ENCODE assay signal across 24 cellular contexts in genomic region chr16:89869911-89870310, GRCh38. TPM values are rescaled to one million over a fixed set of nuclear protein-coding genes. Genes with fewer than 3 reads are reported as not detected.
A peak's percentile ranks its signal among the peaks of the same experiment; 100 is the strongest.
DNase-seq lines count a peak whose midpoint lies in the region; ATAC-seq, FAIRE-seq and TF ChIP-seq lines count a peak whose summit lies in the region.
"Had no signal": no experiment of that assay in that cellular context is flagged by ENCODE, and none has a peak within 500 bp of the region (broad histone marks: within the 10 kb centered on the region; RNA-seq: fewer than 3 reads in every experiment).

No MANE protein-coding gene starts in this region.

- no peak overlapping the region for H3K9ac ChIP-seq in HepG2 (ENCODE audit: insufficient read depth, low read depth, low read length)

- TF ChIP-seq POLR2A in HepG2 (IDR thresholded peaks at IDR 0.05; ENCODE audit: insufficient read depth in 1 of 2, low read depth in 2 of 2, low read length in 2 of 2): peak in 1 of 2 experiments; percentile 47; a peak in 1 of 4 replicates
- no peak for TF ChIP-seq POLR2A in right lobe of liver (IDR thresholded peaks at IDR 0.05)

- H3K27ac ChIP-seq in HepG2 (ENCODE audit: extremely low read length, insufficient read depth, low read length) (no peak overlapping the region), right lobe of liver (no peak overlapping the region), HEK293 (ENCODE audit: extremely low read depth, low read depth, low read length) (no peak overlapping the region)
- H3K27ac ChIP-seq: A549, C4-2B had no signal

- H3K36me3 Mint-ChIP-seq in central memory CD8-positive, alpha-beta T cell (ENCODE audit: insufficient read depth): peaks cover 18% of the 10 kb centered on the region

- H3K4me3 ChIP-seq in HepG2 (replicated peaks in 1 of 3; ENCODE audit: insufficient read depth in 1 of 3, low read depth in 2 of 3, low read length in 3 of 3) (no peak overlapping the region), right lobe of liver (no peak overlapping the region), HEK293 (ENCODE audit: low read depth, low read length) (no peak overlapping the region)
- H3K4me3 ChIP-seq: A549, HAP-1 had no signal

- no peaks in the 10 kb centered on the region for H3K9me3 Mint-ChIP-seq in central memory CD8-positive, alpha-beta T cell
- H3K9me3 Mint-ChIP-seq: CD8-positive, alpha-beta T cell had no signal

- CTCF ChIA-PET in HepG2 (lab: Yijun Ruan, JAX; ENCODE audit: low intra/inter-chr PET ratio, low total read pairs): no interaction called here
- CTCF ChIA-PET in HEK293 (lab: Yijun Ruan, JAX): interaction anchor here (4.0 kb wide), 1 partner anchor 9 kb away, joined by 34 read pairs; no protein-coding TSS in a partner anchor

- H4K20me1 ChIP-seq in HepG2 (ENCODE audit: insufficient read depth, low read length): peaks cover 6% of the 10 kb centered on the region; the same call in 1 of the 2 replicates

- BruUV-seq in HepG2 (replicated peaks; lab: Mats Ljungman, UMichigan): no TSS peak

- no peak for ATAC-seq in HepG2
- no peak for ATAC-seq in right lobe of liver
- ATAC-seq in central memory CD8-positive, alpha-beta T cell (replicated peaks; ENCODE audit: extremely low read depth, poor library complexity, severe bottlenecking): no peak
- no peak for ATAC-seq in GM21367 (IDR thresholded peaks at IDR 0.05; ENCODE audit: unreplicated experiment)
- no peak for ATAC-seq in HG02610 (IDR thresholded peaks at IDR 0.05; ENCODE audit: unreplicated experiment)
- ATAC-seq: A549; CD8-positive, alpha-beta T cell had no signal

- TF ChIP-seq RAD21 in HepG2 (CRISPR knock-in tag; IDR thresholded peaks at IDR 0.05): no peak

- H3K79me2 ChIP-seq in HepG2 (ENCODE audit: insufficient read depth, low read length): peaks cover 8% of the 10 kb centered on the region

- whole genome bisulfite sequencing in HepG2 (ENCODE audit: low lambda C conversion rate): 96% methylated on average over 12 of the region's 12 CpGs
- WGBS in right lobe of liver (ENCODE audit: insufficient coverage, low coverage, low lambda C conversion rate, missing lambda C conversion rate): no CpG with 5 or more reads among the region's 12 CpGs

- peaks cover 6% of the 10 kb centered on the region for H3K4me1 Mint-ChIP-seq in central memory CD8-positive, alpha-beta T cell

- no peak overlapping the region for H3K4me3 Mint-ChIP-seq in central memory CD8-positive, alpha-beta T cell
- H3K4me3 Mint-ChIP-seq: CD8-positive, alpha-beta T cell had no signal

- TF ChIP-seq EP300 in HepG2 (IDR thresholded peaks at IDR 0.05; ENCODE audit: low read depth in 2 of 2, low read length in 2 of 2): no peak
- TF ChIP-seq EP300 in HepG2 (CRISPR knock-in tag; IDR thresholded peaks at IDR 0.05; ENCODE audit: borderline replicate concordance): no peak

- in situ Hi-C loops in HepG2 (cut with HindIII; ENCODE audit: extremely low pct_ligation_motif_present, low pct_unique_long_range_greater_than_20kb) (no loop called here), G401 (cut with HindIII; ENCODE audit: low sequenced_read_pairs) (no loop called here)

- H3K9me3 ChIP-seq in HepG2 (ENCODE audit: low read length) (peaks cover 10% of the 10 kb centered on the region), right lobe of liver (no peaks in the 10 kb centered on the region), HEK293 (ENCODE audit: control insufficient read depth, insufficient read depth, low read depth, low read length) (no peaks in the 10 kb centered on the region)

- no peak for TF ChIP-seq CTCF in HepG2 (CRISPR knock-in tag; IDR thresholded peaks at IDR 0.05)
- no peak for TF ChIP-seq CTCF in right lobe of liver (IDR thresholded peaks at IDR 0.05)
- no peak for TF ChIP-seq CTCF in HEK293 (tag by site-specific recombination; IDR thresholded peaks at IDR 0.05)

- no peak for DNase-seq in HepG2 (ENCODE audit: low spot score)
- no peak for DNase-seq in right lobe of liver
- no peak for DNase-seq in central memory CD8-positive, alpha-beta T cell (ENCODE audit: low spot score in 2 of 2)
- DNase-seq in G401 (ENCODE audit: low spot score): no peak
- DNase-seq: 8988T; ACHN; AML-193; BE2C; CD4-positive, CD25-positive, alpha-beta regulatory T cell; CD8-positive, alpha-beta T cell; DMS 273 treated with DMSO at 0.1 percent for 48 hours; DMS53; DMS79 treated with DMSO at 0.1 percent for 48 hours; GOT3 had no signal

- intact Hi-C loops in HepG2 (cut with micrococcal nuclease; ENCODE audit: unreplicated experiment): loop anchor here (5.0 kb wide), 2 partner anchors 33 to 53 kb away; partner anchors contain the start of gene FANCA
- intact Hi-C loops in right lobe of liver (cut with DNase I): loop anchor here (5.0 to 10.0 kb wide), 3 partner anchors 43 to 165 kb away; partner anchors contain the start of genes SPATA2L (in 1 of the 2) and SPIRE2 (in 1 of the 2)

- H3K27me3 ChIP-seq in HepG2 (ENCODE audit: control insufficient read depth in 1 of 2, insufficient read depth in 2 of 2, low read length in 2 of 2): no peaks in the 10 kb centered on the region
- H3K27me3 ChIP-seq in right lobe of liver: no peaks in the 10 kb centered on the region
- H3K27me3 ChIP-seq: BE2C had no signal

- no peak overlapping the region for H2AFZ ChIP-seq in HepG2 (ENCODE audit: low read length)

- peaks cover 23% of the 10 kb centered on the region for H3K4me1 ChIP-seq in HepG2 (ENCODE audit: insufficient read depth, low read length)
- peaks cover 0 to 16% (median 5%) of the 10 kb centered on the region in 4 donors for H3K4me1 ChIP-seq in right lobe of liver
- no peaks in the 10 kb centered on the region for H3K4me1 ChIP-seq in HEK293 (ENCODE audit: control insufficient read depth, insufficient read depth, low read length)

- H3K27ac Mint-ChIP-seq in central memory CD8-positive, alpha-beta T cell (ENCODE audit: low read depth): peak overlapping the region; percentile 54
- H3K27ac Mint-ChIP-seq: CD4-positive, CD25-positive, alpha-beta regulatory T cell; CD8-positive, alpha-beta T cell had no signal

- H3K4me2 ChIP-seq in HepG2 (ENCODE audit: low read depth, low read length): no peak overlapping the region
- H3K4me2 ChIP-seq: A549 had no signal

- peaks cover 3 to 6% of the 10 kb centered on the region in 2 experiments for H3K36me3 ChIP-seq in HepG2 (replicated peaks in 1 of 2; ENCODE audit: control insufficient read depth in 1 of 2, insufficient read depth in 2 of 2, low read length in 2 of 2)
- peaks cover 0 to 2% (median 0%) of the 10 kb centered on the region in 4 donors for H3K36me3 ChIP-seq in right lobe of liver
- peaks cover 0 to 36% of the 10 kb centered on the region in 2 experiments; a peak in 2 of 3 replicates for H3K36me3 ChIP-seq in HEK293 (ENCODE audit: control insufficient read depth in 2 of 2, insufficient read depth in 1 of 2, low read length in 2 of 2)

- no peak for FAIRE-seq in HepG2 (lab: Jason Lieb, UNC)
- FAIRE-seq: A549, D721Med, G401.6, GM12892, H54 had no signal

- no peaks in the 10 kb centered on the region for H3K27me3 Mint-ChIP-seq in central memory CD8-positive, alpha-beta T cell
- H3K27me3 Mint-ChIP-seq: CD4-positive, CD25-positive, alpha-beta regulatory T cell had no signal

- POLR2A ChIA-PET in HepG2 (lab: Yijun Ruan, JAX) (no interaction called here), HEK293 (lab: Yijun Ruan, JAX) (no interaction called here)

RNA-seq across cellular contexts. Expression of gene TCF25, which starts 3.5 kb away (rescaled TPM):
- 98.4 and 138 TPM in 2 replicates for total RNA-seq in HepG2 (2016; rRNA removed; fragmentation: Illumina TruSeq; extraction: Trizol)
- 70.6 and 87.2 TPM in 2 replicates for total RNA-seq in HepG2 (2016; cell fraction: cytosol; rRNA removed; fragmentation: Illumina TruSeq; extraction: Trizol; ENCODE audit: low read depth)
- total RNA-seq in HepG2 (2016; cell fraction: insoluble cytoplasmic fraction; rRNA removed; fragmentation: Illumina TruSeq; extraction: Trizol): 75.7 and 144 TPM in 2 replicates
- total RNA-seq in HepG2 (2016; cell fraction: membrane; rRNA removed; fragmentation: Illumina TruSeq; extraction: Trizol): 50.6 and 58.6 TPM in 2 replicates
- 110 and 124 TPM in 2 replicates for total RNA-seq in HepG2 (2016; cell fraction: nucleus; rRNA removed; fragmentation: Illumina TruSeq; extraction: Trizol)
- 206 and 274 TPM in 2 replicates for polyA plus RNA-seq in HepG2 (2011; rRNA removed)
- polyA plus RNA-seq in HepG2 (2011; cell fraction: cytosol; rRNA removed): 65.2 and 80.6 TPM in 2 replicates
- polyA plus RNA-seq in HepG2 (2011; cell fraction: nucleus; rRNA removed): 1,625 and 1,754 TPM in 2 replicates
- 188 and 209 TPM in 2 replicates for polyA plus RNA-seq in HepG2 (2012)
- polyA plus RNA-seq in HepG2 (2016; cell fraction: cytosol; fragmentation: Illumina TruSeq; extraction: Trizol; ENCODE audit: low read depth): 17.8 and 22.1 TPM in 2 replicates
- polyA plus RNA-seq in HepG2 (2016; cell fraction: insoluble cytoplasmic fraction; fragmentation: Illumina TruSeq; extraction: Trizol; ENCODE audit: low read depth): 69.5 and 77.6 TPM in 2 replicates
- polyA plus RNA-seq in HepG2 (2016; cell fraction: membrane; fragmentation: Illumina TruSeq; extraction: Trizol; ENCODE audit: low read depth): 24.7 and 32.6 TPM in 2 replicates
- polyA plus RNA-seq in HepG2 (2016; cell fraction: nucleus; fragmentation: Illumina TruSeq; extraction: Trizol; ENCODE audit: insufficient read depth, low read depth): 312 and 330 TPM in 2 replicates
- polyA minus RNA-seq in HepG2 (2011; rRNA and poly(A)+ RNA removed; ENCODE audit: low replicate concordance): 107 and 121 TPM in 2 replicates
- 35.2 and 43.3 TPM in 2 replicates for polyA minus RNA-seq in HepG2 (2011; cell fraction: cytosol; rRNA and poly(A)+ RNA removed)
- 166 and 179 TPM in 2 replicates for polyA minus RNA-seq in HepG2 (2011; cell fraction: nucleus; rRNA and poly(A)+ RNA removed)
- 10 to 100 TPM; 66.6 to 91.6 (median 77.9) TPM for total RNA-seq in right lobe of liver
- total RNA-seq in G401 (2014; rRNA removed; shearing (Covaris generic)): 132 and 147 TPM in 2 replicates

RNA-seq across cellular contexts. Expression of gene SPIRE2, which starts 41.6 kb away (rescaled TPM):
- total RNA-seq in HepG2 (2016; rRNA removed; fragmentation: Illumina TruSeq; extraction: Trizol): 7.6 and 13.3 TPM in 2 replicates
- total RNA-seq in HepG2 (2016; cell fraction: cytosol; rRNA removed; fragmentation: Illumina TruSeq; extraction: Trizol; ENCODE audit: low read depth): 7.4 and 7.6 TPM in 2 replicates
- total RNA-seq in HepG2 (2016; cell fraction: insoluble cytoplasmic fraction; rRNA removed; fragmentation: Illumina TruSeq; extraction: Trizol): 6.9 and 15.0 TPM in 2 replicates
- total RNA-seq in HepG2 (2016; cell fraction: membrane; rRNA removed; fragmentation: Illumina TruSeq; extraction: Trizol): 13.7 and 13.8 TPM in 2 replicates
- 16.9 and 26.9 TPM in 2 replicates for total RNA-seq in HepG2 (2016; cell fraction: nucleus; rRNA removed; fragmentation: Illumina TruSeq; extraction: Trizol)
- polyA plus RNA-seq in HepG2 (2011; rRNA removed): 37.5 and 55.7 TPM in 2 replicates
- polyA plus RNA-seq in HepG2 (2011; cell fraction: cytosol; rRNA removed): 29.8 and 35.9 TPM in 2 replicates
- 186 and 193 TPM in 2 replicates for polyA plus RNA-seq in HepG2 (2011; cell fraction: nucleus; rRNA removed)
- 30.1 and 41.7 TPM in 2 replicates for polyA plus RNA-seq in HepG2 (2012)
- 5.5 and 5.7 TPM in 2 replicates for polyA plus RNA-seq in HepG2 (2016; cell fraction: cytosol; fragmentation: Illumina TruSeq; extraction: Trizol; ENCODE audit: low read depth)
- polyA plus RNA-seq in HepG2 (2016; cell fraction: insoluble cytoplasmic fraction; fragmentation: Illumina TruSeq; extraction: Trizol; ENCODE audit: low read depth): 9.8 and 12.7 TPM in 2 replicates
- 11.2 and 11.5 TPM in 2 replicates for polyA plus RNA-seq in HepG2 (2016; cell fraction: membrane; fragmentation: Illumina TruSeq; extraction: Trizol; ENCODE audit: low read depth)
- 72.0 and 77.2 TPM in 2 replicates for polyA plus RNA-seq in HepG2 (2016; cell fraction: nucleus; fragmentation: Illumina TruSeq; extraction: Trizol; ENCODE audit: insufficient read depth, low read depth)
- 39.8 and 51.7 TPM in 2 replicates for polyA minus RNA-seq in HepG2 (2011; rRNA and poly(A)+ RNA removed; ENCODE audit: low replicate concordance)
- 21.2 and 22.1 TPM in 2 replicates for polyA minus RNA-seq in HepG2 (2011; cell fraction: cytosol; rRNA and poly(A)+ RNA removed)
- 47.1 and 54.0 TPM in 2 replicates for polyA minus RNA-seq in HepG2 (2011; cell fraction: nucleus; rRNA and poly(A)+ RNA removed)
- 1 to 10 TPM; 4.8 to 7.8 (median 6.1) TPM for total RNA-seq in right lobe of liver
- 21.7 and 37.2 TPM in 2 replicates for total RNA-seq in G401 (2014; rRNA removed; shearing (Covaris generic))
- polyA plus RNA-seq: CD4-positive, CD25-positive, alpha-beta regulatory T cell had no signal

RNA-seq across cellular contexts. Expression of gene MC1R, which starts 48.8 kb away (rescaled TPM):
- total RNA-seq in HepG2 (2016; rRNA removed; fragmentation: Illumina TruSeq; extraction: Trizol) (7.2 and 9.1 TPM in 2 replicates), right lobe of liver (1 to 10 TPM in 2 of 6 experiments, under 1 TPM in 4; 0.31 to 1.6 (median 0.77) TPM)
- total RNA-seq in HepG2 (2016; cell fraction: cytosol; rRNA removed; fragmentation: Illumina TruSeq; extraction: Trizol; ENCODE audit: low read depth): 3.5 and 3.7 TPM in 2 replicates
- total RNA-seq in HepG2 (2016; cell fraction: insoluble cytoplasmic fraction; rRNA removed; fragmentation: Illumina TruSeq; extraction: Trizol): 8.1 and 8.7 TPM in 2 replicates
- total RNA-seq in HepG2 (2016; cell fraction: membrane; rRNA removed; fragmentation: Illumina TruSeq; extraction: Trizol): 8.1 and 9.5 TPM in 2 replicates
- total RNA-seq in HepG2 (2016; cell fraction: nucleus; rRNA removed; fragmentation: Illumina TruSeq; extraction: Trizol): 7.2 and 7.7 TPM in 2 replicates
- polyA plus RNA-seq in HepG2 (2011; rRNA removed): 14.8 and 20.0 TPM in 2 replicates
- 14.8 and 18.9 TPM in 2 replicates for polyA plus RNA-seq in HepG2 (2011; cell fraction: cytosol; rRNA removed)
- 89.3 and 96.4 TPM in 2 replicates for polyA plus RNA-seq in HepG2 (2011; cell fraction: nucleus; rRNA removed)
- polyA plus RNA-seq in HepG2 (2012): 6.5 and 12.0 TPM in 2 replicates
- 2.9 and 3.1 TPM in 2 replicates for polyA plus RNA-seq in HepG2 (2016; cell fraction: cytosol; fragmentation: Illumina TruSeq; extraction: Trizol; ENCODE audit: low read depth)
- 6.7 and 7.1 TPM in 2 replicates for polyA plus RNA-seq in HepG2 (2016; cell fraction: insoluble cytoplasmic fraction; fragmentation: Illumina TruSeq; extraction: Trizol; ENCODE audit: low read depth)
- polyA plus RNA-seq in HepG2 (2016; cell fraction: membrane; fragmentation: Illumina TruSeq; extraction: Trizol; ENCODE audit: low read depth): 6.5 and 7.5 TPM in 2 replicates
- polyA plus RNA-seq in HepG2 (2016; cell fraction: nucleus; fragmentation: Illumina TruSeq; extraction: Trizol; ENCODE audit: insufficient read depth, low read depth): 17.7 and 19.3 TPM in 2 replicates
- 23.7 and 30.7 TPM in 2 replicates for polyA minus RNA-seq in HepG2 (2011; rRNA and poly(A)+ RNA removed; ENCODE audit: low replicate concordance)
- polyA minus RNA-seq in HepG2 (2011; cell fraction: cytosol; rRNA and poly(A)+ RNA removed): 5.4 and 5.5 TPM in 2 replicates
- polyA minus RNA-seq in HepG2 (2011; cell fraction: nucleus; rRNA and poly(A)+ RNA removed): 16.0 and 17.0 TPM in 2 replicates
- total RNA-seq in G401 (2014; rRNA removed; shearing (Covaris generic)): 17.2 and 20.1 TPM in 2 replicates

RNA-seq across cellular contexts. Expression of gene TUBB3, which starts 53.2 kb away (rescaled TPM):
- total RNA-seq in HepG2 (2016; rRNA removed; fragmentation: Illumina TruSeq; extraction: Trizol) (161 and 185 TPM in 2 replicates), right lobe of liver (under 1 TPM in 4 of 6 experiments, not detected in 2; 0.13 to 0.86 (median 0.36) TPM)
- 94.2 and 96.8 TPM in 2 replicates for total RNA-seq in HepG2 (2016; cell fraction: cytosol; rRNA removed; fragmentation: Illumina TruSeq; extraction: Trizol; ENCODE audit: low read depth)
- 145 and 195 TPM in 2 replicates for total RNA-seq in HepG2 (2016; cell fraction: insoluble cytoplasmic fraction; rRNA removed; fragmentation: Illumina TruSeq; extraction: Trizol)
- total RNA-seq in HepG2 (2016; cell fraction: membrane; rRNA removed; fragmentation: Illumina TruSeq; extraction: Trizol): 140 and 142 TPM in 2 replicates
- 81.3 and 94.7 TPM in 2 replicates for total RNA-seq in HepG2 (2016; cell fraction: nucleus; rRNA removed; fragmentation: Illumina TruSeq; extraction: Trizol)
- 110 and 152 TPM in 2 replicates for polyA plus RNA-seq in HepG2 (2011; rRNA removed)
- 84.2 and 120 TPM in 2 replicates for polyA plus RNA-seq in HepG2 (2011; cell fraction: cytosol; rRNA removed)
- 168 and 179 TPM in 2 replicates for polyA plus RNA-seq in HepG2 (2011; cell fraction: nucleus; rRNA removed)
- polyA plus RNA-seq in HepG2 (2012): 45.2 and 119 TPM in 2 replicates
- 63.1 and 64.3 TPM in 2 replicates for polyA plus RNA-seq in HepG2 (2016; cell fraction: cytosol; fragmentation: Illumina TruSeq; extraction: Trizol; ENCODE audit: low read depth)
- polyA plus RNA-seq in HepG2 (2016; cell fraction: insoluble cytoplasmic fraction; fragmentation: Illumina TruSeq; extraction: Trizol; ENCODE audit: low read depth): 127 and 159 TPM in 2 replicates
- 87.3 and 99.0 TPM in 2 replicates for polyA plus RNA-seq in HepG2 (2016; cell fraction: membrane; fragmentation: Illumina TruSeq; extraction: Trizol; ENCODE audit: low read depth)
- polyA plus RNA-seq in HepG2 (2016; cell fraction: nucleus; fragmentation: Illumina TruSeq; extraction: Trizol; ENCODE audit: insufficient read depth, low read depth): 138 and 154 TPM in 2 replicates
- 34.9 and 340 TPM in 2 replicates for polyA minus RNA-seq in HepG2 (2011; rRNA and poly(A)+ RNA removed; ENCODE audit: low replicate concordance)
- polyA minus RNA-seq in HepG2 (2011; cell fraction: cytosol; rRNA and poly(A)+ RNA removed): 99.4 and 107 TPM in 2 replicates
- 34.8 and 42.6 TPM in 2 replicates for polyA minus RNA-seq in HepG2 (2011; cell fraction: nucleus; rRNA and poly(A)+ RNA removed)
- total RNA-seq in G401 (2014; rRNA removed; shearing (Covaris generic)): 264 and 266 TPM in 2 replicates

RNA-seq across cellular contexts. Expression of gene FANCA, which starts 53.5 kb away (rescaled TPM):
- 45.7 and 106 TPM in 2 replicates for total RNA-seq in HepG2 (2016; rRNA removed; fragmentation: Illumina TruSeq; extraction: Trizol)
- 46.6 and 48.3 TPM in 2 replicates for total RNA-seq in HepG2 (2016; cell fraction: cytosol; rRNA removed; fragmentation: Illumina TruSeq; extraction: Trizol; ENCODE audit: low read depth)
- 43.7 and 101 TPM in 2 replicates for total RNA-seq in HepG2 (2016; cell fraction: insoluble cytoplasmic fraction; rRNA removed; fragmentation: Illumina TruSeq; extraction: Trizol)
- total RNA-seq in HepG2 (2016; cell fraction: membrane; rRNA removed; fragmentation: Illumina TruSeq; extraction: Trizol): 27.1 and 30.3 TPM in 2 replicates
- total RNA-seq in HepG2 (2016; cell fraction: nucleus; rRNA removed; fragmentation: Illumina TruSeq; extraction: Trizol): 179 and 193 TPM in 2 replicates
- polyA plus RNA-seq in HepG2 (2011; rRNA removed): 77.9 and 88.0 TPM in 2 replicates
- polyA plus RNA-seq in HepG2 (2011; cell fraction: cytosol; rRNA removed): 20.9 and 33.5 TPM in 2 replicates
- polyA plus RNA-seq in HepG2 (2011; cell fraction: nucleus; rRNA removed): 552 and 945 TPM in 2 replicates
- 51.2 and 57.6 TPM in 2 replicates for polyA plus RNA-seq in HepG2 (2012)
- polyA plus RNA-seq in HepG2 (2016; cell fraction: cytosol; fragmentation: Illumina TruSeq; extraction: Trizol; ENCODE audit: low read depth): 6.7 and 7.8 TPM in 2 replicates
- 40.2 and 46.3 TPM in 2 replicates for polyA plus RNA-seq in HepG2 (2016; cell fraction: insoluble cytoplasmic fraction; fragmentation: Illumina TruSeq; extraction: Trizol; ENCODE audit: low read depth)
- 13.5 and 16.8 TPM in 2 replicates for polyA plus RNA-seq in HepG2 (2016; cell fraction: membrane; fragmentation: Illumina TruSeq; extraction: Trizol; ENCODE audit: low read depth)
- 471 and 532 TPM in 2 replicates for polyA plus RNA-seq in HepG2 (2016; cell fraction: nucleus; fragmentation: Illumina TruSeq; extraction: Trizol; ENCODE audit: insufficient read depth, low read depth)
- polyA minus RNA-seq in HepG2 (2011; rRNA and poly(A)+ RNA removed; ENCODE audit: low replicate concordance): 118 and 216 TPM in 2 replicates
- 14.8 and 19.6 TPM in 2 replicates for polyA minus RNA-seq in HepG2 (2011; cell fraction: cytosol; rRNA and poly(A)+ RNA removed)
- 151 and 196 TPM in 2 replicates for polyA minus RNA-seq in HepG2 (2011; cell fraction: nucleus; rRNA and poly(A)+ RNA removed)
- 10 to 100 TPM in 1 of 6 experiments, 1 to 10 TPM in 5; 4.5 to 12.7 (median 8.3) TPM for total RNA-seq in right lobe of liver
- 24.0 and 36.2 TPM in 2 replicates for total RNA-seq in G401 (2014; rRNA removed; shearing (Covaris generic))

Comparison
In these comparisons a context has a peak if more than half of its experiments do, and no peak if none do; other contexts are left out.
1. Of the 63 proteins assayed by ChIP-seq in both HepG2 and HEK293: peak only in HepG2: none; only in HEK293: KLF9; in both: none; in neither: 62.